ENCODE assay signal across 15 cellular contexts in genomic region chr13:45402641-45403040, GRCh38.
"Had no signal": no experiment of that assay in that cellular context is flagged by ENCODE, and none has a peak within 500 bp of the region (broad histone marks: within the 10 kb centered on the region; RNA-seq: fewer than 3 reads in every experiment).

No MANE protein-coding gene starts in this region.

- H3K27me3 ChIP-seq: esophagus muscularis mucosa, uterus had no signal

- ATAC-seq: activated T-cell treated with anti-CD3 and anti-CD28 coated beads, Interleukin-2, amount 50 U/mL, for 4 hours; naive thymus-derived CD4-positive, alpha-beta T cell had no signal

- DNase-seq: activated CD4-positive, alpha-beta T cell treated with anti-CD3 and anti-CD28 coated beads, Interleukin-2, amount 50 U/mL, for 4 hours; activated gamma-delta T cell treated with Interleukin-2 at 50 U/mL for 16 hours; activated naive CD8-positive, alpha-beta T cell treated with anti-CD3 and anti-CD28 coated beads, Interleukin-2, amount 10 ng/mL, durations not matched to agents 7 days and 5 days; activated T-cell treated with anti-CD3 and anti-CD28 coated beads, Interleukin-2, amount 50 U/mL, for 4 hours; anterior cingulate cortex; glutamatergic neuron; lower lobe of right lung; naive thymus-derived CD4-positive, alpha-beta T cell; nucleus accumbens; T-helper 2 cell; uterus had no signal

- H3K9me3 ChIP-seq: esophagus muscularis mucosa, lower lobe of right lung, prostate gland, uterus had no signal

- FAIRE-seq: endometrium had no signal

- H3K27ac ChIP-seq: esophagus muscularis mucosa, lower lobe of right lung, prostate gland, skin epidermis, uterus had no signal

- H3K36me3 ChIP-seq: uterus had no signal

- H3K4me1 ChIP-seq: lower lobe of right lung, prostate gland, uterus had no signal

- H3K4me3 ChIP-seq: esophagus muscularis mucosa, lower lobe of right lung, prostate gland, skin epidermis, uterus had no signal
